Comparison of ENCODE assay signal across 8 cellular contexts in the genomic region with DNA sequence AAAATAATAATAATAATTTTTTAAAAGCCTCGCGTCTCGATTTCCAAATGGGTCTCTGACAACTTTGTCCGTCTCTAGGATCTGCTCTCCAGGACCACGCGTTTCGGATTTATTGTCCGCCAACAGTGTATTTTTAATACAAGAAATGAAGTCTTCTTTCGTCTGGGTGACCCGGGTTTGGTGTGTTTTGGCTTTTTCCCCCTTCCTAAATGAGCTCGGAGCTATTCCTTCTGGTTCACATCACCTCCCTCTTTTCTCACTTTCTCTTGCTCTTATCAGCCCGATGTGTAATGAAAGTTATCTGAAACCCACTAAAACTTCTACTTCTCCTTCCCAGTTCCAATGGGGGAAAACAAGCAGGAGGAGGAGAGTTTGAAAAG.
DNase-seq lines count a peak whose midpoint lies in the region; ATAC-seq and TF ChIP-seq lines count a peak whose summit lies in the region.

No MANE protein-coding gene starts in this region.

- H3K27me3 Mint-ChIP-seq in Caco-2 (ENCODE audit: insufficient read depth, unreplicated experiment) (no peaks in the 10 kb centered on the region), naive B cell (peaks cover 64 to 71% (median 66%) of the 10 kb centered on the region in 3 donors)

- peak overlapping the region; percentile 56 for H3K4me3 ChIP-seq in Caco-2 (ENCODE audit: low read depth, low read length)
- peak overlapping the region; percentile 39 for H3K4me3 ChIP-seq in ectodermal cell (ENCODE audit: insufficient read depth, low read depth, low read length)

- peaks cover 19% of the 10 kb centered on the region for H3K36me3 Mint-ChIP-seq in Caco-2 (ENCODE audit: insufficient read depth, unreplicated experiment)
- H3K36me3 Mint-ChIP-seq in naive B cell, result no peaks in the 10 kb centered on the region

- CTCF ChIA-PET in Caco-2 (lab: Charles Lee), result interaction anchor here (1.5 to 5.3 kb wide), 2 partner anchors 418 to 522 kb away, joined by 3 to 43 read pairs; no protein-coding TSS in a partner anchor

- H3K36me3 ChIP-seq in Caco-2 (ENCODE audit: control insufficient read depth, insufficient read depth, low read length) (no peaks in the 10 kb centered on the region), ectodermal cell (ENCODE audit: control insufficient read depth, insufficient read depth, low read length) (no peaks in the 10 kb centered on the region)

- no TSS peak for BruUV-seq in Caco-2 (replicated peaks; lab: Mats Ljungman, UMichigan)

- no peak for TF ChIP-seq CTCF in Caco-2 (IDR thresholded peaks at IDR 0.05; ENCODE audit: insufficient read depth in 1 of 2, low read depth in 1 of 2, low read length in 1 of 2, severe bottlenecking in 1 of 2, unreplicated experiment in 1 of 2)

- H3K27ac Mint-ChIP-seq in Caco-2 (ENCODE audit: unreplicated experiment), result peak overlapping the region; percentile 69
- H3K27ac Mint-ChIP-seq in naive B cell, result peak overlapping the region in 2 of 6 donors; percentile 91 to 92

- H3K4me1 ChIP-seq in Caco-2 (no peaks in the 10 kb centered on the region), ectodermal cell (ENCODE audit: control insufficient read depth, insufficient read depth, low read length) (peaks cover 8% of the 10 kb centered on the region)

- H3K9me3 Mint-ChIP-seq in Caco-2 (ENCODE audit: unreplicated experiment) (no peaks in the 10 kb centered on the region), naive B cell (no peaks in the 10 kb centered on the region)

- H3K9me3 ChIP-seq in Caco-2, result no peaks in the 10 kb centered on the region
- no peaks in the 10 kb centered on the region for H3K9me3 ChIP-seq in ectodermal cell (ENCODE audit: control insufficient read depth, low read length)

- no peak for ATAC-seq in naive B cell (ENCODE audit: low read depth in 2 of 2)
- no peak for ATAC-seq in GM18519 (IDR thresholded peaks at IDR 0.05; ENCODE audit: low FRiP score, unreplicated experiment)
- no peak for ATAC-seq in HG03342 (IDR thresholded peaks at IDR 0.05; ENCODE audit: unreplicated experiment)

- H3K4me3 Mint-ChIP-seq in Caco-2 (ENCODE audit: unreplicated experiment) (peak overlapping the region; percentile 92), naive B cell (peak overlapping the region; percentile 70 to 93 (median 88))

- WGBS in ectodermal cell, 2 experiments, result 0 to 1% methylated on average over 11 of the region's 12 CpGs

- POLR2A ChIA-PET in Caco-2 (lab: Charles Lee), result no interaction called here

- H3K27me3 ChIP-seq in Caco-2 (replicated peaks; ENCODE audit: control insufficient read depth, insufficient read depth, low read length), result no peaks in the 10 kb centered on the region
- peaks cover 73% of the 10 kb centered on the region for H3K27me3 ChIP-seq in ectodermal cell (ENCODE audit: control insufficient read depth, insufficient read depth, low read length, poor library complexity, severe bottlenecking)

- DNase-seq in Caco-2, result no peak
- DNase-seq in NCI-H1105 treated with DMSO at 0.1 percent for 48 hours (lab: John Stamatoyannopoulos, UW), result peak; percentile 48
- no peak for DNase-seq in naive B cell
- DNase-seq in NCI-H2196 treated with DMSO at 0.1 percent for 48 hours (lab: John Stamatoyannopoulos, UW; ENCODE audit: unreplicated experiment), result no peak
- no peak for DNase-seq in stimulated activated naive CD4-positive, alpha-beta T cell (lab: John Stamatoyannopoulos, UW)

- no peak overlapping the region for H3K27ac ChIP-seq in ectodermal cell (ENCODE audit: insufficient read depth, low read depth, low read length, poor library complexity, severe bottlenecking)

- intact Hi-C loops in Caco-2 (cut with micrococcal nuclease; ENCODE audit: unreplicated experiment), result loop anchor here (5.0 kb wide), 3 partner anchors 70 to 430 kb away; no protein-coding TSS in a partner anchor

- H3K4me1 Mint-ChIP-seq in Caco-2 (ENCODE audit: low read depth, unreplicated experiment), result peaks cover 11% of the 10 kb centered on the region
- H3K4me1 Mint-ChIP-seq in naive B cell, result peaks cover 18 to 30% (median 27%) of the 10 kb centered on the region in 3 donors
